ENCODE assay signal across 15 cellular contexts in genomic region chr5:166493627-166494026, GRCh38.
DNase-seq lines count a peak whose midpoint lies in the region; ATAC-seq and TF ChIP-seq lines count a peak whose summit lies in the region.
"Had no signal": no experiment of that assay in that cellular context is flagged by ENCODE, and none has a peak within 500 bp of the region (broad histone marks: within the 10 kb centered on the region; RNA-seq: fewer than 3 reads in every experiment).

No MANE protein-coding gene starts in this region.

- no peak overlapping the region for H3K4me2 ChIP-seq in mesenchymal stem cell (ENCODE audit: low read length, poor library complexity, severe bottlenecking)
- H3K4me2 ChIP-seq: BLaER1 had no signal

- no peak overlapping the region for H2BK12ac ChIP-seq in mesenchymal stem cell (ENCODE audit: low read length in 2 of 2)

- no peak overlapping the region for H3K27ac ChIP-seq in mesenchymal stem cell (ENCODE audit: low read length, poor library complexity, severe bottlenecking)
- H3K27ac ChIP-seq in aorta (ENCODE audit: low read depth in 1 of 2, low read length in 2 of 2) = no peak overlapping the region
- H3K27ac ChIP-seq: BLaER1 had no signal

- no peak overlapping the region for H3K14ac ChIP-seq in mesenchymal stem cell (ENCODE audit: low read length in 2 of 2)

- no peaks in the 10 kb centered on the region for H3K36me3 ChIP-seq in mesenchymal stem cell (ENCODE audit: control insufficient read depth in 1 of 2, insufficient read depth in 2 of 2, low read depth in 1 of 2, low read length in 2 of 2)
- H3K36me3 ChIP-seq in aorta (ENCODE audit: control insufficient read depth in 1 of 2, insufficient read depth in 2 of 2, low read length in 1 of 2) = no peaks in the 10 kb centered on the region
- H3K36me3 ChIP-seq: BLaER1 had no signal

- no peak overlapping the region for H2BK120ac ChIP-seq in mesenchymal stem cell (ENCODE audit: low read depth, low read length)

- 79% methylated on average over 7 of the region's 7 CpGs for WGBS in mesenchymal stem cell
- WGBS in aorta, 2 donors = 76 to 77% methylated on average over 7 of the region's 7 CpGs

- no peak overlapping the region for H4K8ac ChIP-seq in mesenchymal stem cell (ENCODE audit: low read length)

- H3K4me1 ChIP-seq in mesenchymal stem cell (ENCODE audit: control insufficient read depth, insufficient read depth, low read depth, low read length) = no peaks in the 10 kb centered on the region
- no peaks in the 10 kb centered on the region for H3K4me1 ChIP-seq in aorta (ENCODE audit: control insufficient read depth in 1 of 2, insufficient read depth in 2 of 2, low read length in 2 of 2)
- H3K4me1 ChIP-seq: BLaER1 had no signal

- no peak overlapping the region for H3K18ac ChIP-seq in mesenchymal stem cell (ENCODE audit: low read depth in 1 of 2, low read length in 2 of 2)

- no peak overlapping the region for H3K4me3 ChIP-seq in fibroblast of villous mesenchyme (ENCODE audit: low read depth, low read length)
- no peak overlapping the region for H3K4me3 ChIP-seq in mesenchymal stem cell (ENCODE audit: insufficient read depth in 1 of 2, low read depth in 1 of 2, low read length in 2 of 2)
- H3K4me3 ChIP-seq in aorta (ENCODE audit: low read length in 2 of 2) = no peak overlapping the region
- H3K4me3 ChIP-seq: BLaER1 had no signal

- H2BK15ac ChIP-seq in mesenchymal stem cell (ENCODE audit: low read depth, poor library complexity, severe bottlenecking) = no peak overlapping the region

- no peak overlapping the region for H3K23ac ChIP-seq in mesenchymal stem cell (ENCODE audit: low read length in 2 of 2)

- H3K9me3 ChIP-seq in mesenchymal stem cell (ENCODE audit: control insufficient read depth, low read length) = no peaks in the 10 kb centered on the region
- no peaks in the 10 kb centered on the region for H3K9me3 ChIP-seq in aorta (ENCODE audit: control insufficient read depth, low read length)
- H3K9me3 ChIP-seq: BLaER1 had no signal

- intact Hi-C loops in Right ventricle myocardium superior (cut with DNase I) = no loop called here
- intact Hi-C loops in cardiac septum (cut with DNase I) = no loop called here
- intact Hi-C loops in aorta (cut with DNase I) = no loop called here

- H3K9ac ChIP-seq in mesenchymal stem cell (ENCODE audit: low read length) = no peak overlapping the region
- H3K9ac ChIP-seq: BLaER1 had no signal

- no peak overlapping the region for H4K91ac ChIP-seq in mesenchymal stem cell (ENCODE audit: low read length)

- no peak overlapping the region for H2BK5ac ChIP-seq in mesenchymal stem cell (ENCODE audit: low read depth, low read length, poor library complexity, severe bottlenecking)

- no peak overlapping the region for H3K4ac ChIP-seq in mesenchymal stem cell (ENCODE audit: low read depth in 1 of 2, low read length in 2 of 2)

- no peak overlapping the region for H2AK5ac ChIP-seq in mesenchymal stem cell (ENCODE audit: low read length, severe bottlenecking)

- DNase-seq in Right ventricle myocardium superior (no peak), cardiac septum (ENCODE audit: low spot score) (no peak), fibroblast of villous mesenchyme (ENCODE audit: low read depth) (peak; percentile 90), mesenchymal stem cell (peak; percentile 63), aorta (no peak), NCI-H446 treated with DMSO at 0.1 percent for 48 hours (lab: John Stamatoyannopoulos, UW) (no peak)
- no peak for DNase-seq in stimulated activated CD4-positive, alpha-beta T cell treated with anti-CD3 and anti-CD28 coated beads, Interleukin-2, amount 100 ng/mL, for 24 hours
- DNase-seq: CD8-positive, alpha-beta memory T cell; DMS79; NCI-H187; NCI-H446; NCI-H748 treated with DMSO at 0.1 percent for 48 hours had no signal

- H3K79me1 ChIP-seq in mesenchymal stem cell (replicated peaks; ENCODE audit: low read length, poor library complexity, severe bottlenecking) = no peaks in the 10 kb centered on the region

- no peak overlapping the region for H2AFZ ChIP-seq in mesenchymal stem cell (ENCODE audit: low read depth, low read length)

- H3K27me3 ChIP-seq in mesenchymal stem cell (ENCODE audit: control insufficient read depth in 1 of 2, insufficient read depth in 1 of 2, low read length in 2 of 2) (no peaks in the 10 kb centered on the region), aorta (ENCODE audit: control insufficient read depth in 1 of 2, insufficient read depth in 2 of 2, low read length in 1 of 2) (no peaks in the 10 kb centered on the region)
- H3K27me3 ChIP-seq: BLaER1 had no signal

- peak; percentile 58 for ATAC-seq in Right ventricle myocardium superior (ENCODE audit: poor library complexity)
- ATAC-seq in aorta (ENCODE audit: low FRiP score) = peak; percentile 36
- ATAC-seq in HG02588 (IDR thresholded peaks at IDR 0.05; ENCODE audit: unreplicated experiment) = no peak
- ATAC-seq: Panc1 had no signal

- no peak for TF ChIP-seq CTCF in fibroblast of villous mesenchyme (IDR thresholded peaks at IDR 0.05; ENCODE audit: insufficient read depth, low read depth, low read length)

Comparison
In these comparisons a context has a peak if more than half of its experiments do, and no peak if none do; other contexts are left out.
1. DNase-seq: peak in fibroblast of villous mesenchyme (single experiment) and mesenchymal stem cell (single experiment); none in Right ventricle myocardium superior (single experiment), cardiac septum (single experiment), aorta (0 of 2), NCI-H446 treated with DMSO at 0.1 percent for 48 hours (single experiment) and stimulated activated CD4-positive, alpha-beta T cell treated with anti-CD3 and anti-CD28 coated beads, Interleukin-2, amount 100 ng/mL, for 24 hours (0 of 2).